17 cellular contexts compared by ENCODE assay signal in the genomic region with DNA sequence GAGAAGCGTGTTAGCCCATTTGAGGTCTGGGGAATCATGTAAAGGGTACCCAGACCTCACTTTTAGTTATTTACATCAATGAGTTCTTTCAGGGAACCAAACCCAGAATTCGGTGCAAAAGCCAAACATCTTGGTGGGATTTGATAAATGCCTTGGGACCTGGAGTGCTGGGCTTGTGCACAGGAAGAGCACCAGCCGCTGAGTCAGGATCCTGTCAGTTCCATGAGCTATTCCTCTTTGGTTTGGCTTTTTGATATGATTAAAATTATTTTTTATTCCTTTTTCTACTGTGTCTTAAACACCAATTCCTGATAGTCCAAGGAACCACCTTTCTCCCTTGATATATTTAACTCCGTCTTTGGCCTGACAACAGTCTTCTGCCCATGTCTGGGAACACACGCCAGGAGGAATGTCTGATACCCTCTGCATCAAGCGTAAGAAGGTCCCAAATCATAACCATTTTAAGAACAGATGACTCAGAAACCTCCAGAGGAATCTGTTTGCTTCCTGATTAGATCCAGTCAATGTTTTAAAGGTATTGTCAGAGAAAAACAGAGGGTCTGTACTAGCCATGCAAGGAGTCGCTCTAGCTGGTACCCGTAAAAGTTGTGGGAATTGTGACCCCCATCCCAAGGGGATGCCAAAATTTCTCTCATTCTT.
DNase-seq lines count a peak whose midpoint lies in the region; TF ChIP-seq lines count a peak whose summit lies in the region.
"Had no signal": no experiment of that assay in that cellular context is flagged by ENCODE, and none has a peak within 500 bp of the region (broad histone marks: within the 10 kb centered on the region; RNA-seq: fewer than 3 reads in every experiment).

No MANE protein-coding gene starts in this region.

- POLR2A ChIA-PET in GM10248 (lab: Yijun Ruan, JAX), result no interaction called here

- intact Hi-C loops in lower leg skin (cut with DNase I; ENCODE audit: low total_unique reads), result no loop called here

- TF ChIP-seq CTCF in brain microvascular endothelial cell (IDR thresholded peaks at IDR 0.05; ENCODE audit: low read depth, low read length, missing control alignments) (no peak), smooth muscle cell (IDR thresholded peaks at IDR 0.05; ENCODE audit: borderline replicate concordance, insufficient read depth, poor library complexity, severe bottlenecking) (no peak), lower leg skin (IDR thresholded peaks at IDR 0.05) (no peak), GM10248 (IDR thresholded peaks at IDR 0.05; ENCODE audit: control extremely low read depth, extremely low read depth, low read depth, missing control alignments) (no peak)

- no peak overlapping the region for H2AFZ ChIP-seq in smooth muscle cell (ENCODE audit: low read depth)

- CTCF ChIA-PET in GM10248 (lab: Yijun Ruan, JAX), result interaction anchor here (3.4 kb wide), 1 partner anchor 12 kb away, joined by 13 read pairs; no protein-coding TSS in a partner anchor

- no peaks in the 10 kb centered on the region for H3K79me2 ChIP-seq in smooth muscle cell (ENCODE audit: low read depth)

- H3K27me3 ChIP-seq in HUES64 (ENCODE audit: insufficient read depth, low read length), result no peaks in the 10 kb centered on the region
- H3K27me3 ChIP-seq in brain microvascular endothelial cell (replicated peaks), result no peaks in the 10 kb centered on the region
- no peaks in the 10 kb centered on the region for H3K27me3 ChIP-seq in smooth muscle cell (ENCODE audit: low read depth)
- H3K27me3 ChIP-seq: BE2C had no signal

- H3K27ac ChIP-seq in HUES64 (ENCODE audit: low read depth, low read length), result peak overlapping the region; percentile 76
- H3K27ac ChIP-seq in brain microvascular endothelial cell, result peak overlapping the region; percentile 29
- peak overlapping the region; percentile 10 for H3K27ac ChIP-seq in smooth muscle cell (ENCODE audit: low read depth)
- H3K27ac ChIP-seq: HL-60, prostate gland had no signal

- no peak overlapping the region for H3K4me3 ChIP-seq in HUES64 (ENCODE audit: low read length)
- no peak overlapping the region for H3K4me3 ChIP-seq in brain microvascular endothelial cell (ENCODE audit: low read depth, low read length)
- no peak overlapping the region for H3K4me3 ChIP-seq in smooth muscle cell
- H3K4me3 ChIP-seq in lower leg skin (ENCODE audit: low read depth, poor library complexity, severe bottlenecking), result no peak overlapping the region
- H3K4me3 ChIP-seq: prostate gland had no signal

- H3K36me3 ChIP-seq in HUES64 (ENCODE audit: insufficient read depth, low read length), result no peaks in the 10 kb centered on the region; the same call in 1 of the 2 replicates
- no peaks in the 10 kb centered on the region for H3K36me3 ChIP-seq in brain microvascular endothelial cell (replicated peaks)
- peaks cover 3% of the 10 kb centered on the region for H3K36me3 ChIP-seq in smooth muscle cell (ENCODE audit: low read depth)
- H3K36me3 ChIP-seq: BE2C had no signal

- H3K4me1 ChIP-seq in HUES64 (ENCODE audit: insufficient read depth, low read length) (peaks cover 32% of the 10 kb centered on the region), smooth muscle cell (ENCODE audit: low read depth) (peaks cover 34% of the 10 kb centered on the region)
- H3K4me1 ChIP-seq: BE2C, prostate gland had no signal

- 94% methylated on average over 8 of the region's 8 CpGs for WGBS in HUES64
- 61% methylated on average over 8 of the region's 8 CpGs for WGBS in smooth muscle cell (ENCODE audit: low lambda C conversion rate)
- WGBS in lower leg skin, 2 donors, result 85 to 91% methylated on average over 8 of the region's 8 CpGs

- in situ Hi-C loops in brain microvascular endothelial cell (cut with HindIII; ENCODE audit: low pct_ligation_motif_present, low sequenced_read_pairs), result no loop called here

- H3K9ac ChIP-seq in HUES64 (ENCODE audit: low read depth, low read length), result no peak overlapping the region
- no peak overlapping the region for H3K9ac ChIP-seq in smooth muscle cell (ENCODE audit: low read depth)

- DNase-seq in brain microvascular endothelial cell, result peak; percentile 38
- peak; percentile 59 for DNase-seq in iris pigment epithelial cell (ENCODE audit: low read depth)
- DNase-seq in smooth muscle cell (lab: John Stamatoyannopoulos, UW; ENCODE audit: unreplicated experiment), result no peak
- no peak for DNase-seq in germinal center (ENCODE audit: low spot score)
- DNase-seq in lower leg skin (ENCODE audit: low spot score in 2 of 2), result no peak
- no peak for DNase-seq in GM10248 (ENCODE audit: extremely low spot score)
- DNase-seq: activated CD4-positive, alpha-beta T cell treated with anti-CD3 and anti-CD28 coated beads for 1 hour; activated effector memory CD4-positive, alpha-beta T cell treated with Interleukin-2 at 50 U/mL for 16 hours; amniotic stem cell; BE2C; KBM-7; NCI-H1105 treated with DMSO at 0.1 percent for 48 hours; OCI-M1; SIG-M5 had no signal

- H4K20me1 ChIP-seq in smooth muscle cell (ENCODE audit: low read depth), result no peaks in the 10 kb centered on the region

- H3K4me2 ChIP-seq in smooth muscle cell, result peak overlapping the region; percentile 70

- no peak for TF ChIP-seq POLR2A in lower leg skin (IDR thresholded peaks at IDR 0.05)

- H3K9me3 ChIP-seq in HUES64 (ENCODE audit: insufficient read depth, low read depth, low read length), result no peaks in the 10 kb centered on the region
- no peaks in the 10 kb centered on the region for H3K9me3 ChIP-seq in smooth muscle cell (replicated peaks; ENCODE audit: low read depth)
- H3K9me3 ChIP-seq: BE2C, prostate gland had no signal

- no peaks in the 10 kb centered on the region for H3F3A ChIP-seq in smooth muscle cell (ENCODE audit: low read depth)

Comparison
In these comparisons a context has a peak if more than half of its experiments do, and no peak if none do; other contexts are left out.
1. H3K27ac ChIP-seq: peak in every context shown above with its lines; median percentile 76 in HUES64; 29 in brain microvascular endothelial cell; 10 in smooth muscle cell.
2. DNase-seq: peak in brain microvascular endothelial cell (single experiment) and iris pigment epithelial cell (single experiment); none in smooth muscle cell (single experiment), germinal center (single experiment), lower leg skin (0 of 2) and GM10248 (single experiment).